ENCODE assay signal across 30 cellular contexts in genomic region chr9:20414150-20414549, GRCh38.
"Had no signal": no experiment of that assay in that cellular context is flagged by ENCODE, and none has a peak within 500 bp of the region (broad histone marks: within the 10 kb centered on the region; RNA-seq: fewer than 3 reads in every experiment).

No MANE protein-coding gene starts in this region.

- H3K9me3 Mint-ChIP-seq: activated B cell treated with CpG ODN at 0.5 μM for 24 hours; activated CD8-positive, alpha-beta T cell treated with anti-CD3 and anti-CD28 coated beads for 36 hours; activated naive CD4-positive, alpha-beta T cell treated with anti-CD3 and anti-CD28 coated beads, Interleukin-2, amount 10 ng/mL, durations not matched to agents 7 days and 5 days; activated naive CD8-positive, alpha-beta T cell treated with anti-CD3 and anti-CD28 coated beads for 36 hours; activated naive CD8-positive, alpha-beta T cell treated with anti-CD3 and anti-CD28 coated beads, Interleukin-2, amount 50 U/mL, for 24 hours; activated T-cell treated with anti-CD3 and anti-CD28 coated beads, Interleukin-2, amount 50 U/mL, for 72 hours; T-helper 1 cell treated with Interleukin-12 subunit alpha and Interleukin-12 subunit beta and Interleukin-4 antibody, amounts not matched to agents 30 μg/mL and 1 μg/mL, for 36 hours; T-helper 2 cell treated with Interferon-gamma antibody and Interleukin-4, amounts not matched to agents 5 μg/mL and 100 μg/mL, for 36 hours had no signal

- DNase-seq: activated B cell treated with CpG ODN at 0.5 μM for 24 hours; activated CD4-positive, alpha-beta T cell treated with anti-CD3 and anti-CD28 coated beads for 48 hours; activated CD4-positive, alpha-beta T cell treated with anti-CD3 and anti-CD28 coated beads, Interleukin-2, amount 50 U/mL, for 1 hour; activated CD4-positive, alpha-beta T cell treated with anti-CD3 and anti-CD28 coated beads, Interleukin-2, amount 50 U/mL, for 48 hours; activated CD8-positive, alpha-beta memory T cell treated with anti-CD3 and anti-CD28 coated beads for 24 hours; activated CD8-positive, alpha-beta T cell treated with anti-CD3 and anti-CD28 coated beads for 36 hours; activated gamma-delta T cell; activated naive CD4-positive, alpha-beta T cell; activated naive CD4-positive, alpha-beta T cell treated with anti-CD3 and anti-CD28 coated beads, Interleukin-2, amount 10 ng/mL, durations not matched to agents 7 days and 5 days; activated naive CD8-positive, alpha-beta T cell treated with anti-CD3 and anti-CD28 coated beads for 36 hours; activated naive CD8-positive, alpha-beta T cell treated with anti-CD3 and anti-CD28 coated beads, Interleukin-2, amount 50 U/mL, for 24 hours; activated T-cell treated with anti-CD3 and anti-CD28 coated beads, Interleukin-2, amount 50 U/mL, for 72 hours; adrenal gland; amygdala; aorta; body of pancreas; caudate nucleus; colonic mucosa; effector CD8-positive, alpha-beta T cell; esophagus squamous epithelium; foreskin melanocyte; T1000; WERI-Rb-1 had no signal

- H3K4me1 Mint-ChIP-seq: activated B cell treated with CpG ODN at 0.5 μM for 24 hours had no signal

- H3K36me3 ChIP-seq: adrenal gland, colonic mucosa, WERI-Rb-1 had no signal

- H3K4me3 ChIP-seq: adrenal gland, body of pancreas, colonic mucosa, esophagus squamous epithelium, gastroesophageal sphincter had no signal

- H3K27me3 Mint-ChIP-seq: activated CD8-positive, alpha-beta T cell treated with anti-CD3 and anti-CD28 coated beads for 36 hours; activated naive CD4-positive, alpha-beta T cell treated with anti-CD3 and anti-CD28 coated beads, Interleukin-2, amount 10 ng/mL, durations not matched to agents 7 days and 5 days; activated naive CD8-positive, alpha-beta T cell treated with anti-CD3 and anti-CD28 coated beads for 36 hours; activated naive CD8-positive, alpha-beta T cell treated with anti-CD3 and anti-CD28 coated beads, Interleukin-2, amount 50 U/mL, for 24 hours had no signal

- H3K27ac ChIP-seq: adrenal gland, body of pancreas, colonic mucosa, epithelial cell of prostate, esophagus squamous epithelium, gastroesophageal sphincter, WERI-Rb-1 had no signal

- FAIRE-seq: endometrium, endothelial cell of umbilical vein had no signal

- H3K4me1 ChIP-seq: adrenal gland, body of pancreas, colonic mucosa, esophagus squamous epithelium, gastroesophageal sphincter had no signal

- H3K27ac Mint-ChIP-seq: activated B cell treated with CpG ODN at 0.5 μM for 24 hours; activated naive CD4-positive, alpha-beta T cell treated with anti-CD3 and anti-CD28 coated beads, Interleukin-2, amount 10 ng/mL, durations not matched to agents 7 days and 5 days; activated naive CD8-positive, alpha-beta T cell treated with anti-CD3 and anti-CD28 coated beads for 36 hours; activated naive CD8-positive, alpha-beta T cell treated with anti-CD3 and anti-CD28 coated beads, Interleukin-2, amount 50 U/mL, for 24 hours; activated T-cell treated with anti-CD3 and anti-CD28 coated beads, Interleukin-2, amount 50 U/mL, for 72 hours; T-helper 1 cell treated with Interleukin-12 subunit alpha and Interleukin-12 subunit beta and Interleukin-4 antibody, amounts not matched to agents 30 μg/mL and 1 μg/mL, for 36 hours; T-helper 2 cell treated with Interferon-gamma antibody and Interleukin-4, amounts not matched to agents 5 μg/mL and 100 μg/mL, for 36 hours had no signal

- H3K4me3 Mint-ChIP-seq: activated B cell treated with CpG ODN at 0.5 μM for 24 hours; activated CD8-positive, alpha-beta T cell treated with anti-CD3 and anti-CD28 coated beads for 36 hours; activated naive CD4-positive, alpha-beta T cell treated with anti-CD3 and anti-CD28 coated beads, Interleukin-2, amount 10 ng/mL, durations not matched to agents 7 days and 5 days; activated naive CD8-positive, alpha-beta T cell treated with anti-CD3 and anti-CD28 coated beads for 36 hours; activated naive CD8-positive, alpha-beta T cell treated with anti-CD3 and anti-CD28 coated beads, Interleukin-2, amount 50 U/mL, for 24 hours; activated T-cell treated with anti-CD3 and anti-CD28 coated beads, Interleukin-2, amount 50 U/mL, for 72 hours; T-helper 1 cell treated with Interleukin-12 subunit alpha and Interleukin-12 subunit beta and Interleukin-4 antibody, amounts not matched to agents 30 μg/mL and 1 μg/mL, for 36 hours; T-helper 2 cell treated with Interferon-gamma antibody and Interleukin-4, amounts not matched to agents 5 μg/mL and 100 μg/mL, for 36 hours had no signal

- H3K27me3 ChIP-seq: adrenal gland, body of pancreas, colonic mucosa, esophagus squamous epithelium, gastroesophageal sphincter had no signal

- ATAC-seq: activated CD4-positive, CD25-positive, alpha-beta regulatory T cell treated with anti-CD3 and anti-CD28 coated beads, Interleukin-2, amount 50 U/mL, for 24 hours; activated CD8-positive, alpha-beta T cell treated with anti-CD3 and anti-CD28 coated beads for 36 hours; activated naive CD8-positive, alpha-beta T cell treated with anti-CD3 and anti-CD28 coated beads, Interleukin-2, amount 50 U/mL, for 24 hours; activated T-cell treated with anti-CD3 and anti-CD28 coated beads, Interleukin-2, amount 50 U/mL, for 72 hours; body of pancreas; gastroesophageal sphincter had no signal

- H3K9me3 ChIP-seq: body of pancreas, colonic mucosa, esophagus squamous epithelium, gastroesophageal sphincter had no signal
